Comparison of ENCODE assay signal across 1 cellular context in genomic region chr9:21554813-21555212, GRCh38.
TF ChIP-seq lines count a peak whose summit lies in the region.

No MANE protein-coding gene starts in this region.

TF ChIP-seq in endothelial cell of umbilical vein, 7 proteins besides CTCF, POLR2A, EP300 and RAD21:
- no peak for TF ChIP-seq MAX (IDR thresholded peaks at IDR 0.05; ENCODE audit: insufficient read depth, insufficient read length)
- TF ChIP-seq FOS (IDR thresholded peaks at IDR 0.05; ENCODE audit: borderline replicate concordance, insufficient read depth, low read length), result no peak
- no peak for TF ChIP-seq GATA2 (IDR thresholded peaks at IDR 0.05; ENCODE audit: insufficient read depth, insufficient read length, low read depth, low read length)
- no peak for TF ChIP-seq MYC (IDR thresholded peaks at IDR 0.05; ENCODE audit: low read depth, low read length)
- no peak for TF ChIP-seq EZH2 (IDR thresholded peaks at IDR 0.05; ENCODE audit: borderline replicate concordance, low read depth, low read length, severe bottlenecking)
- TF ChIP-seq POLR2AphosphoS5 (IDR thresholded peaks at IDR 0.05; ENCODE audit: insufficient read depth, low read depth, low read length), result no peak
- TF ChIP-seq JUN (IDR thresholded peaks at IDR 0.05; ENCODE audit: borderline replicate concordance, insufficient read depth, insufficient read length, low read depth), result no peak
